Comparison of ENCODE assay signal across 1 cellular context in the genomic region with DNA sequence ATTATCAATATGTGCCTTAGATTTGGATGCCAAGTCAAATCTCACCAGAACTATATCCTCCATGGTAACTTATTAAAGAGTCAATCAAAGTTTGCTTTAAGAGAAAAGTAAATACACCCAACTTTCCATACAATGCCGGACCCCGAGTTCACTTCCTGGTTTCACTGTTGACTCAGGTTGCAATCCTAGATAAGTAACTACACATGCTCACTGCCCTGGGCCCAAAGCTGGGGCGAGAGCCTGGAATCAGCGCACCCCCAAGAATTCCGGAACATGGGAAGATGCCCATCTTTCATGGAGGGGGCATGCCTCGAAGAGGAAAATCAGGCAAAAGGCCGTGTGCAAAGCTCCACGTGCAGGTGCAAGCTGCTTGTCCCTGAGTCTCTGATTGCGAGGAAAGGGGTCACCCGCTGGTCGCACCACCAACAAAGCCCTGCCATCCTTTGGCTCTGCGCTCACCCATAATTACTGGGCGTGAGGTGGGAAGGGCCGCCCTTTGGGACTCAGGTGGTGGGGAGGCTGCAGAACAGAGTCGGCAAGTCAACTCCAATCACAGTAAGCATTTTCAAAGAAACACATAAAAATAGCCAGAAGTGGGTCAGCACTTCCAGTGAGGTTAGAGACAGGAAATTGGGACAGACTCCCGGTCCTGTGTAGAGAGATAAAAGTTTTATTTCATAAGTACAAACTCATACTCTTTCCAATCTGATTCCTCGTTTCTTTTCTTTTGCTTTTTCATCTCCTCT.
TF ChIP-seq lines count a peak whose summit lies in the region.

No MANE protein-coding gene starts in this region.

TF ChIP-seq in K562, 482 proteins besides CTCF, POLR2A, EP300 and RAD21 (continued from another document and continues in another):
- TF ChIP-seq TSC22D4 (tag; IDR thresholded peaks at IDR 0.05) (no peak), ZNF830 (CRISPR knock-in tag; IDR thresholded peaks at IDR 0.05) (0 out of 2 replicates have a peak, but pooled peaks have one; percentile 85), KDM4B (IDR thresholded peaks at IDR 0.05; ENCODE audit: borderline replicate concordance in 2 of 2, low read depth in 1 of 2) (no peak), ZNF76 (CRISPR knock-in tag; IDR thresholded peaks at IDR 0.05; ENCODE audit: borderline replicate concordance) (peak; percentile 74), RCOR1 (IDR thresholded peaks at IDR 0.05; ENCODE audit: borderline replicate concordance in 1 of 2, low read depth in 2 of 2, low read length in 2 of 2) (peak in 1 of 2 experiments; percentile 46; a peak in 1 of 4 replicates), ZNF282 (CRISPR knock-in tag; IDR thresholded peaks at IDR 0.05) (no peak), HDAC2 (IDR thresholded peaks at IDR 0.05) (0 out of 2 replicates have a peak, but pooled peaks have one; percentile 28), PTRF (tag; IDR thresholded peaks at IDR 0.05) (peak; percentile 49; the same call in 1 of the 2 replicates), MTA1 (IDR thresholded peaks at IDR 0.05; ENCODE audit: borderline replicate concordance) (0 out of 2 replicates have a peak, but pooled peaks have one; percentile 17), ARID1B (IDR thresholded peaks at IDR 0.05) (peak; percentile 64; the same call in 1 of the 2 replicates), PYGO2 (tag; IDR thresholded peaks at IDR 0.05) (peak; percentile 24; the same call in 1 of the 2 replicates), KDM1A (IDR thresholded peaks at IDR 0.05) (peak in 1 of 2 experiments; percentile 30; a peak in 2 of 4 replicates), CHD4 (IDR thresholded peaks at IDR 0.05; ENCODE audit: insufficient read depth, insufficient replicate concordance, low read depth, low read length, poor library complexity, severe bottlenecking) (no peak), ZNF57 (CRISPR knock-in tag; IDR thresholded peaks at IDR 0.05) (0 out of 2 replicates have a peak, but pooled peaks have one; percentile 9), SMC3 (conservative IDR thresholded peaks at IDR 0.05; ENCODE audit: insufficient read depth, low read depth, low read length) (no peak), MAFK (IDR thresholded peaks at IDR 0.05; ENCODE audit: low read length) (no peak), CXXC5 (CRISPR knock-in tag; IDR thresholded peaks at IDR 0.05) (peak; percentile 54), GTF2E2 (tag; IDR thresholded peaks at IDR 0.05) (peak; percentile 18; the same call in 1 of the 2 replicates), ZC3H8 (IDR thresholded peaks at IDR 0.05) (no peak), ZNF175 (CRISPR knock-in tag; IDR thresholded peaks at IDR 0.05; ENCODE audit: low read depth) (peak; percentile 67; the same call in 1 of the 2 replicates), ZBTB1 (CRISPR knock-in tag; IDR thresholded peaks at IDR 0.05; ENCODE audit: borderline replicate concordance, low read depth) (no peak), RBFOX2 (IDR thresholded peaks at IDR 0.05; ENCODE audit: low read depth, low read length) (0 out of 2 replicates have a peak, but pooled peaks have one; percentile 37), PTTG1 (tag; IDR thresholded peaks at IDR 0.05; ENCODE audit: low read depth) (peak; percentile 41), HDAC1 (IDR thresholded peaks at IDR 0.05) (0 out of 4 replicates have a peak, but pooled peaks of 1 of the 2 experiments have one; percentile 22), ZNF583 (CRISPR knock-in tag; IDR thresholded peaks at IDR 0.05) (0 out of 2 replicates have a peak, but pooled peaks have one; percentile 42), DDX20 (tag; IDR thresholded peaks at IDR 0.05; ENCODE audit: low read depth) (peak; percentile 62), MEF2D (tag; conservative IDR thresholded peaks at IDR 0.05; ENCODE audit: low read depth) (peak; percentile 62; the same call in 1 of the 2 replicates), SPI1 (IDR thresholded peaks at IDR 0.05; ENCODE audit: borderline replicate concordance, low read depth, low read length) (peak; percentile 86), FUS (optimal IDR thresholded peaks at IDR 0.05; ENCODE audit: low read depth, low read length) (no peak), WHSC1 (IDR thresholded peaks at IDR 0.05; ENCODE audit: low read length) (peak; percentile 65), ZNF324 (CRISPR knock-in tag; IDR thresholded peaks at IDR 0.05) (0 out of 2 replicates have a peak, but pooled peaks have one; percentile 48)
- TF ChIP-seq, protein P1, sequence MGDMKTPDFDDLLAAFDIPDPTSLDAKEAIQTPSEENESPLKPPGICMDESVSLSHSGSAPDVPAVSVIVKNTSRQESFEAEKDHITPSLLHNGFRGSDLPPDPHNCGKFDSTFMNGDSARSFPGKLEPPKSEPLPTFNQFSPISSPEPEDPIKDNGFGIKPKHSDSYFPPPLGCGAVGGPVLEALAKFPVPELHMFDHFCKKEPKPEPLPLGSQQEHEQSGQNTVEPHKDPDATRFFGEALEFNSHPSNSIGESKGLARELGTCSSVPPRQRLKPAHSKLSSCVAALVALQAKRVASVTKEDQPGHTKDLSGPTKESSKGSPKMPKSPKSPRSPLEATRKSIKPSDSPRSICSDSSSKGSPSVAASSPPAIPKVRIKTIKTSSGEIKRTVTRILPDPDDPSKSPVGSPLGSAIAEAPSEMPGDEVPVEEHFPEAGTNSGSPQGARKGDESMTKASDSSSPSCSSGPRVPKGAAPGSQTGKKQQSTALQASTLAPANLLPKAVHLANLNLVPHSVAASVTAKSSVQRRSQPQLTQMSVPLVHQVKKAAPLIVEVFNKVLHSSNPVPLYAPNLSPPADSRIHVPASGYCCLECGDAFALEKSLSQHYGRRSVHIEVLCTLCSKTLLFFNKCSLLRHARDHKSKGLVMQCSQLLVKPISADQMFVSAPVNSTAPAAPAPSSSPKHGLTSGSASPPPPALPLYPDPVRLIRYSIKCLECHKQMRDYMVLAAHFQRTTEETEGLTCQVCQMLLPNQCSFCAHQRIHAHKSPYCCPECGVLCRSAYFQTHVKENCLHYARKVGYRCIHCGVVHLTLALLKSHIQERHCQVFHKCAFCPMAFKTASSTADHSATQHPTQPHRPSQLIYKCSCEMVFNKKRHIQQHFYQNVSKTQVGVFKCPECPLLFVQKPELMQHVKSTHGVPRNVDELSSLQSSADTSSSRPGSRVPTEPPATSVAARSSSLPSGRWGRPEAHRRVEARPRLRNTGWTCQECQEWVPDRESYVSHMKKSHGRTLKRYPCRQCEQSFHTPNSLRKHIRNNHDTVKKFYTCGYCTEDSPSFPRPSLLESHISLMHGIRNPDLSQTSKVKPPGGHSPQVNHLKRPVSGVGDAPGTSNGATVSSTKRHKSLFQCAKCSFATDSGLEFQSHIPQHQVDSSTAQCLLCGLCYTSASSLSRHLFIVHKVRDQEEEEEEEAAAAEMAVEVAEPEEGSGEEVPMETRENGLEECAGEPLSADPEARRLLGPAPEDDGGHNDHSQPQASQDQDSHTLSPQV (IDR thresholded peaks at IDR 0.05) = peak; percentile 91
- TF ChIP-seq, protein P2, sequence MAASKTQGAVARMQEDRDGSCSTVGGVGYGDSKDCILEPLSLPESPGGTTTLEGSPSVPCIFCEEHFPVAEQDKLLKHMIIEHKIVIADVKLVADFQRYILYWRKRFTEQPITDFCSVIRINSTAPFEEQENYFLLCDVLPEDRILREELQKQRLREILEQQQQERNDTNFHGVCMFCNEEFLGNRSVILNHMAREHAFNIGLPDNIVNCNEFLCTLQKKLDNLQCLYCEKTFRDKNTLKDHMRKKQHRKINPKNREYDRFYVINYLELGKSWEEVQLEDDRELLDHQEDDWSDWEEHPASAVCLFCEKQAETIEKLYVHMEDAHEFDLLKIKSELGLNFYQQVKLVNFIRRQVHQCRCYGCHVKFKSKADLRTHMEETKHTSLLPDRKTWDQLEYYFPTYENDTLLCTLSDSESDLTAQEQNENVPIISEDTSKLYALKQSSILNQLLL (CRISPR knock-in tag; IDR thresholded peaks at IDR 0.05; ENCODE audit: borderline replicate concordance) = no peak
- TF ChIP-seq, protein P3, sequence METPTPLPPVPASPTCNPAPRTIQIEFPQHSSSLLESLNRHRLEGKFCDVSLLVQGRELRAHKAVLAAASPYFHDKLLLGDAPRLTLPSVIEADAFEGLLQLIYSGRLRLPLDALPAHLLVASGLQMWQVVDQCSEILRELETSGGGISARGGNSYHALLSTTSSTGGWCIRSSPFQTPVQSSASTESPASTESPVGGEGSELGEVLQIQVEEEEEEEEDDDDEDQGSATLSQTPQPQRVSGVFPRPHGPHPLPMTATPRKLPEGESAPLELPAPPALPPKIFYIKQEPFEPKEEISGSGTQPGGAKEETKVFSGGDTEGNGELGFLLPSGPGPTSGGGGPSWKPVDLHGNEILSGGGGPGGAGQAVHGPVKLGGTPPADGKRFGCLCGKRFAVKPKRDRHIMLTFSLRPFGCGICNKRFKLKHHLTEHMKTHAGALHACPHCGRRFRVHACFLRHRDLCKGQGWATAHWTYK (CRISPR knock-in tag; IDR thresholded peaks at IDR 0.05) = peak; percentile 91
- TF ChIP-seq, protein P4, sequence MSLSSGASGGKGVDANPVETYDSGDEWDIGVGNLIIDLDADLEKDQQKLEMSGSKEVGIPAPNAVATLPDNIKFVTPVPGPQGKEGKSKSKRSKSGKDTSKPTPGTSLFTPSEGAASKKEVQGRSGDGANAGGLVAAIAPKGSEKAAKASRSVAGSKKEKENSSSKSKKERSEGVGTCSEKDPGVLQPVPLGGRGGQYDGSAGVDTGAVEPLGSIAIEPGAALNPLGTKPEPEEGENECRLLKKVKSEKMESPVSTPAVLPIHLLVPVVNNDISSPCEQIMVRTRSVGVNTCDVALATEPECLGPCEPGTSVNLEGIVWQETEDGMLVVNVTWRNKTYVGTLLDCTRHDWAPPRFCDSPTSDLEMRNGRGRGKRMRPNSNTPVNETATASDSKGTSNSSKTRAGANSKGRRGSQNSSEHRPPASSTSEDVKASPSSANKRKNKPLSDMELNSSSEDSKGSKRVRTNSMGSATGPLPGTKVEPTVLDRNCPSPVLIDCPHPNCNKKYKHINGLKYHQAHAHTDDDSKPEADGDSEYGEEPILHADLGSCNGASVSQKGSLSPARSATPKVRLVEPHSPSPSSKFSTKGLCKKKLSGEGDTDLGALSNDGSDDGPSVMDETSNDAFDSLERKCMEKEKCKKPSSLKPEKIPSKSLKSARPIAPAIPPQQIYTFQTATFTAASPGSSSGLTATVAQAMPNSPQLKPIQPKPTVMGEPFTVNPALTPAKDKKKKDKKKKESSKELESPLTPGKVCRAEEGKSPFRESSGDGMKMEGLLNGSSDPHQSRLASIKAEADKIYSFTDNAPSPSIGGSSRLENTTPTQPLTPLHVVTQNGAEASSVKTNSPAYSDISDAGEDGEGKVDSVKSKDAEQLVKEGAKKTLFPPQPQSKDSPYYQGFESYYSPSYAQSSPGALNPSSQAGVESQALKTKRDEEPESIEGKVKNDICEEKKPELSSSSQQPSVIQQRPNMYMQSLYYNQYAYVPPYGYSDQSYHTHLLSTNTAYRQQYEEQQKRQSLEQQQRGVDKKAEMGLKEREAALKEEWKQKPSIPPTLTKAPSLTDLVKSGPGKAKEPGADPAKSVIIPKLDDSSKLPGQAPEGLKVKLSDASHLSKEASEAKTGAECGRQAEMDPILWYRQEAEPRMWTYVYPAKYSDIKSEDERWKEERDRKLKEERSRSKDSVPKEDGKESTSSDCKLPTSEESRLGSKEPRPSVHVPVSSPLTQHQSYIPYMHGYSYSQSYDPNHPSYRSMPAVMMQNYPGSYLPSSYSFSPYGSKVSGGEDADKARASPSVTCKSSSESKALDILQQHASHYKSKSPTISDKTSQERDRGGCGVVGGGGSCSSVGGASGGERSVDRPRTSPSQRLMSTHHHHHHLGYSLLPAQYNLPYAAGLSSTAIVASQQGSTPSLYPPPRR (CRISPR knock-in tag; IDR thresholded peaks at IDR 0.05; ENCODE audit: borderline replicate concordance) = 0 out of 2 replicates have a peak, but pooled peaks have one; percentile 12
- TF ChIP-seq, protein P5, sequence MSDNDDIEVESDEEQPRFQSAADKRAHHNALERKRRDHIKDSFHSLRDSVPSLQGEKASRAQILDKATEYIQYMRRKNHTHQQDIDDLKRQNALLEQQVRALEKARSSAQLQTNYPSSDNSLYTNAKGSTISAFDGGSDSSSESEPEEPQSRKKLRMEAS (CRISPR knock-in tag; IDR thresholded peaks at IDR 0.05) = peak; percentile 87
- TF ChIP-seq, protein P6, sequence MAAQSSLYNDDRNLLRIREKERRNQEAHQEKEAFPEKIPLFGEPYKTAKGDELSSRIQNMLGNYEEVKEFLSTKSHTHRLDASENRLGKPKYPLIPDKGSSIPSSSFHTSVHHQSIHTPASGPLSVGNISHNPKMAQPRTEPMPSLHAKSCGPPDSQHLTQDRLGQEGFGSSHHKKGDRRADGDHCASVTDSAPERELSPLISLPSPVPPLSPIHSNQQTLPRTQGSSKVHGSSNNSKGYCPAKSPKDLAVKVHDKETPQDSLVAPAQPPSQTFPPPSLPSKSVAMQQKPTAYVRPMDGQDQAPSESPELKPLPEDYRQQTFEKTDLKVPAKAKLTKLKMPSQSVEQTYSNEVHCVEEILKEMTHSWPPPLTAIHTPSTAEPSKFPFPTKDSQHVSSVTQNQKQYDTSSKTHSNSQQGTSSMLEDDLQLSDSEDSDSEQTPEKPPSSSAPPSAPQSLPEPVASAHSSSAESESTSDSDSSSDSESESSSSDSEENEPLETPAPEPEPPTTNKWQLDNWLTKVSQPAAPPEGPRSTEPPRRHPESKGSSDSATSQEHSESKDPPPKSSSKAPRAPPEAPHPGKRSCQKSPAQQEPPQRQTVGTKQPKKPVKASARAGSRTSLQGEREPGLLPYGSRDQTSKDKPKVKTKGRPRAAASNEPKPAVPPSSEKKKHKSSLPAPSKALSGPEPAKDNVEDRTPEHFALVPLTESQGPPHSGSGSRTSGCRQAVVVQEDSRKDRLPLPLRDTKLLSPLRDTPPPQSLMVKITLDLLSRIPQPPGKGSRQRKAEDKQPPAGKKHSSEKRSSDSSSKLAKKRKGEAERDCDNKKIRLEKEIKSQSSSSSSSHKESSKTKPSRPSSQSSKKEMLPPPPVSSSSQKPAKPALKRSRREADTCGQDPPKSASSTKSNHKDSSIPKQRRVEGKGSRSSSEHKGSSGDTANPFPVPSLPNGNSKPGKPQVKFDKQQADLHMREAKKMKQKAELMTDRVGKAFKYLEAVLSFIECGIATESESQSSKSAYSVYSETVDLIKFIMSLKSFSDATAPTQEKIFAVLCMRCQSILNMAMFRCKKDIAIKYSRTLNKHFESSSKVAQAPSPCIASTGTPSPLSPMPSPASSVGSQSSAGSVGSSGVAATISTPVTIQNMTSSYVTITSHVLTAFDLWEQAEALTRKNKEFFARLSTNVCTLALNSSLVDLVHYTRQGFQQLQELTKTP (IDR thresholded peaks at IDR 0.05; ENCODE audit: low read depth in 1 of 2, partially characterized antibody in 2 of 2) = peak in 1 of 2 experiments; percentile 27
- TF ChIP-seq, protein P7, sequence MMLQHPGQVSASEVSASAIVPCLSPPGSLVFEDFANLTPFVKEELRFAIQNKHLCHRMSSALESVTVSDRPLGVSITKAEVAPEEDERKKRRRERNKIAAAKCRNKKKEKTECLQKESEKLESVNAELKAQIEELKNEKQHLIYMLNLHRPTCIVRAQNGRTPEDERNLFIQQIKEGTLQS (IDR thresholded peaks at IDR 0.05) = no peak
- TF ChIP-seq, protein P7 (CRISPR knock-in tag; conservative IDR thresholded peaks at IDR 0.05) = no peak
- TF ChIP-seq, protein P8, sequence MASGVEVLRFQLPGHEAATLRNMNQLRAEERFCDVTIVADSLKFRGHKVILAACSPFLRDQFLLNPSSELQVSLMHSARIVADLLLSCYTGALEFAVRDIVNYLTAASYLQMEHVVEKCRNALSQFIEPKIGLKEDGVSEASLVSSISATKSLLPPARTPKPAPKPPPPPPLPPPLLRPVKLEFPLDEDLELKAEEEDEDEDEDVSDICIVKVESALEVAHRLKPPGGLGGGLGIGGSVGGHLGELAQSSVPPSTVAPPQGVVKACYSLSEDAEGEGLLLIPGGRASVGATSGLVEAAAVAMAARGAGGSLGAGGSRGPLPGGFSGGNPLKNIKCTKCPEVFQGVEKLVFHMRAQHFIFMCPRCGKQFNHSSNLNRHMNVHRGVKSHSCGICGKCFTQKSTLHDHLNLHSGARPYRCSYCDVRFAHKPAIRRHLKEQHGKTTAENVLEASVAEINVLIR (CRISPR knock-in tag; IDR thresholded peaks at IDR 0.05) = 0 out of 2 replicates have a peak, but pooled peaks have one; percentile 26
